6 cellular contexts compared by ENCODE assay signal in the genomic region with DNA sequence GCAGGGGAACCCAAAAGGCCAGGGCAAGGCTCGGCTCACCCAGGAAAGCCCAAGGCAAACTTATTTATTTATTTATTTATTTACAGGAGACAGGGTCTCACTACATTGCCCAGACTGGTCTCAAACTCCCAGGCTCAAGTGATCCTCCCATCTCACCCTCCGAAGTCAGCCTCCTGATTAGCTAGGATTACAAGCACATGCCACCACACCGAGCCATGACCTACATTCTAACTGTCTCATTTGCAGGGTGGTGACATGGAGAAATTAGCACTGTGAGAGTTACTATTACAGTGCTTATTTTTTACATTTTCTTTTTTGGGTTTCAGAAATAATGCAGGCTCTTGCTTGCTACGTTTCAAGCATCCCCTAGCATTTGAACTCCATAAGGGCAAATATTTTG.
"Had no signal": no experiment of that assay in that cellular context is flagged by ENCODE, and none has a peak within 500 bp of the region (broad histone marks: within the 10 kb centered on the region; RNA-seq: fewer than 3 reads in every experiment).

No MANE protein-coding gene starts in this region.

- H3K4me3 ChIP-seq: GM23338 had no signal

- DNase-seq: H9, HCEC 1CT, HFFc6, KG1 had no signal

- H2AFZ ChIP-seq: GM23338 had no signal

- H3K27ac ChIP-seq: HL-60 had no signal

- H3K4me2 ChIP-seq: GM23338 had no signal
